ENCODE assay signal across 15 cellular contexts in genomic region chr7:155738104-155738503, GRCh38.
"Had no signal": no experiment of that assay in that cellular context is flagged by ENCODE, and none has a peak within 500 bp of the region (broad histone marks: within the 10 kb centered on the region; RNA-seq: fewer than 3 reads in every experiment).

No MANE protein-coding gene starts in this region.

- H3K27ac Mint-ChIP-seq: activated CD4-positive, alpha-beta memory T cell treated with anti-CD3 and anti-CD28 coated beads, Interleukin-2, amount 10 ng/mL, durations not matched to agents 7 days and 5 days had no signal

- H3K27ac ChIP-seq: foreskin keratinocyte, left lung, ovary, psoas muscle, skin epidermis, suprapubic skin, transverse colon, uterus had no signal

- H3K36me3 ChIP-seq: ovary, uterus had no signal

- H3K9me3 Mint-ChIP-seq: activated CD4-positive, alpha-beta memory T cell treated with anti-CD3 and anti-CD28 coated beads, Interleukin-2, amount 10 ng/mL, durations not matched to agents 7 days and 5 days; activated naive CD8-positive, alpha-beta T cell treated with anti-CD3 and anti-CD28 coated beads, Interleukin-2, amount 10 ng/mL, durations not matched to agents 7 days and 5 days; brain had no signal

- ATAC-seq: activated CD8-positive, alpha-beta memory T cell treated with anti-CD3 and anti-CD28 coated beads, Interleukin-2, amount 10 ng/mL, durations not matched to agents 7 days and 5 days; stimulated activated naive CD8-positive, alpha-beta T cell treated with anti-CD3 and anti-CD28 coated beads, Interleukin-15, Interleukin-2, amounts not matched to agents 100 U/mL and 50 U/mL, for 24 hours had no signal

- H3K9me3 ChIP-seq: left lung, ovary, psoas muscle, suprapubic skin, transverse colon, uterus had no signal

- FAIRE-seq: keratinocyte had no signal

- H3K27me3 Mint-ChIP-seq: activated CD4-positive, alpha-beta memory T cell treated with anti-CD3 and anti-CD28 coated beads, Interleukin-2, amount 10 ng/mL, durations not matched to agents 7 days and 5 days; activated CD8-positive, alpha-beta memory T cell treated with anti-CD3 and anti-CD28 coated beads, Interleukin-2, amount 10 ng/mL, durations not matched to agents 7 days and 5 days; activated naive CD8-positive, alpha-beta T cell treated with anti-CD3 and anti-CD28 coated beads, Interleukin-2, amount 10 ng/mL, durations not matched to agents 7 days and 5 days had no signal

- H3K27me3 ChIP-seq: dorsolateral prefrontal cortex, foreskin keratinocyte, left lung, ovary, suprapubic skin, transverse colon, uterus had no signal

- H3K4me3 ChIP-seq: dorsolateral prefrontal cortex, left lung, ovary, psoas muscle, skin epidermis, suprapubic skin, transverse colon, uterus had no signal

- H3K4me1 ChIP-seq: uterus had no signal

- H3K4me3 Mint-ChIP-seq: activated CD4-positive, alpha-beta memory T cell treated with anti-CD3 and anti-CD28 coated beads, Interleukin-2, amount 10 ng/mL, durations not matched to agents 7 days and 5 days; activated CD8-positive, alpha-beta memory T cell treated with anti-CD3 and anti-CD28 coated beads, Interleukin-2, amount 10 ng/mL, durations not matched to agents 7 days and 5 days; brain had no signal
